19 cellular contexts compared by ENCODE assay signal in genomic region chr14:105577339-105577861, GRCh38. TPM values are rescaled to one million over a fixed set of nuclear protein-coding genes. Genes with fewer than 3 reads are reported as not detected.
A peak's percentile ranks its signal among the peaks of the same experiment; 100 is the strongest.
DNase-seq lines count a peak whose midpoint lies in the region; ATAC-seq and TF ChIP-seq lines count a peak whose summit lies in the region.
"Had no signal": no experiment of that assay in that cellular context is flagged by ENCODE, and none has a peak within 500 bp of the region (broad histone marks: within the 10 kb centered on the region; RNA-seq: fewer than 3 reads in every experiment).

No MANE protein-coding gene starts in this region.

- peaks cover 70% of the 10 kb centered on the region for H3K4me1 ChIP-seq in OCI-LY1 (ENCODE audit: insufficient read depth, low read length, severe bottlenecking)
- H3K4me1 ChIP-seq: breast epithelium, upper lobe of left lung had no signal

- H3K27ac Mint-ChIP-seq in activated T-cell treated with anti-CD3 and anti-CD28 coated beads, Interleukin-2, amount 50 U/mL, for 24 hours = no peak overlapping the region
- H3K27ac Mint-ChIP-seq in endothelial cell (ENCODE audit: unreplicated experiment) = peak overlapping the region; percentile 32
- peak overlapping the region; percentile 97 for H3K27ac Mint-ChIP-seq in stimulated activated naive B cell treated with anti-CD40 and anti-IgM and Interleukin-4, amounts not matched to agents 10 μg/mL and 1 μg/mL and 100 μg/mL, for 72 hours
- peak overlapping the region in 1 of 2 donors; percentile 71 for H3K27ac Mint-ChIP-seq in T-cell

- no peaks in the 10 kb centered on the region for H3K36me3 Mint-ChIP-seq in activated T-cell treated with anti-CD3 and anti-CD28 coated beads, Interleukin-2, amount 50 U/mL, for 24 hours (ENCODE audit: low read depth)
- H3K36me3 Mint-ChIP-seq in activated T-cell treated with anti-CD3 and anti-CD28 coated beads, Interleukin-2, amount 50 U/mL, for 4 hours (ENCODE audit: insufficient read depth) = no peaks in the 10 kb centered on the region
- H3K36me3 Mint-ChIP-seq in endothelial cell (ENCODE audit: low read depth, unreplicated experiment) (peaks cover 40% of the 10 kb centered on the region), T-cell (no peaks in the 10 kb centered on the region)
- H3K36me3 Mint-ChIP-seq in stimulated activated naive B cell treated with anti-CD40 and anti-IgM and Interleukin-4, amounts not matched to agents 10 μg/mL and 1 μg/mL and 100 μg/mL, for 72 hours = peaks cover 13 to 18% of the 10 kb centered on the region in 2 donors
- H3K36me3 Mint-ChIP-seq: CD4-positive, CD25-positive, alpha-beta regulatory T cell had no signal

- peak overlapping the region; percentile 96 for H3K27ac ChIP-seq in OCI-LY1 (ENCODE audit: low read depth, low read length, poor library complexity, severe bottlenecking)
- H3K27ac ChIP-seq: breast epithelium, upper lobe of left lung had no signal

- peak; percentile 22 for DNase-seq in activated T-cell treated with anti-CD3 and anti-CD28 coated beads, Interleukin-2, amount 50 U/mL, for 24 hours
- DNase-seq in activated T-cell treated with anti-CD3 and anti-CD28 coated beads, Interleukin-2, amount 50 U/mL, for 4 hours = no peak
- DNase-seq in endothelial cell (ENCODE audit: low spot score) (no peak), T-cell (no peak), DMS153 (lab: John Stamatoyannopoulos, UW) (no peak), CD1c-positive myeloid dendritic cell (ENCODE audit: extremely low spot score) (no peak)
- no peak for DNase-seq in stimulated activated naive B cell treated with anti-CD40 and anti-IgM and Interleukin-4, amounts not matched to agents 10 μg/mL and 1 μg/mL and 100 μg/mL, for 72 hours
- DNase-seq: activated CD4-positive, CD25-positive, alpha-beta regulatory T cell; activated naive CD4-positive, alpha-beta T cell treated with anti-CD3 and anti-CD28 coated beads, Interleukin-2, amount 50 U/mL, for 16 hours; DND-41; effector CD8-positive, alpha-beta T cell; NCI-H1694; NCI-H510A had no signal

- no peaks in the 10 kb centered on the region for H3K27me3 Mint-ChIP-seq in activated T-cell treated with anti-CD3 and anti-CD28 coated beads, Interleukin-2, amount 50 U/mL, for 24 hours
- H3K27me3 Mint-ChIP-seq in activated T-cell treated with anti-CD3 and anti-CD28 coated beads, Interleukin-2, amount 50 U/mL, for 4 hours (ENCODE audit: low read depth) = peaks cover 2% of the 10 kb centered on the region
- H3K27me3 Mint-ChIP-seq in endothelial cell (ENCODE audit: unreplicated experiment) = peaks cover 35% of the 10 kb centered on the region
- no peaks in the 10 kb centered on the region for H3K27me3 Mint-ChIP-seq in stimulated activated naive B cell treated with anti-CD40 and anti-IgM and Interleukin-4, amounts not matched to agents 10 μg/mL and 1 μg/mL and 100 μg/mL, for 72 hours
- H3K27me3 Mint-ChIP-seq in T-cell = peaks cover 4 to 5% of the 10 kb centered on the region in 2 donors

- CTCF ChIA-PET in T-cell (lab: Charles Lee) = no interaction called here

- TF ChIP-seq CTCF in OCI-LY1 (IDR thresholded peaks at IDR 0.05; ENCODE audit: low read length) = no peak
- TF ChIP-seq CTCF in endothelial cell (IDR thresholded peaks at IDR 0.05; ENCODE audit: unreplicated experiment) = no peak

- H3K27me3 ChIP-seq in OCI-LY1 (ENCODE audit: insufficient read depth, low read length) = no peaks in the 10 kb centered on the region
- H3K27me3 ChIP-seq: upper lobe of left lung had no signal

- H3K4me1 Mint-ChIP-seq in activated T-cell treated with anti-CD3 and anti-CD28 coated beads, Interleukin-2, amount 50 U/mL, for 24 hours (ENCODE audit: low read depth) = no peaks in the 10 kb centered on the region
- peaks cover 10% of the 10 kb centered on the region for H3K4me1 Mint-ChIP-seq in activated T-cell treated with anti-CD3 and anti-CD28 coated beads, Interleukin-2, amount 50 U/mL, for 4 hours (ENCODE audit: low read depth)
- H3K4me1 Mint-ChIP-seq in endothelial cell (ENCODE audit: unreplicated experiment) (peaks cover 3% of the 10 kb centered on the region), T-cell (peaks cover 0 to 20% (median 19%) of the 10 kb centered on the region in 3 donors)
- peaks cover 47 to 63% of the 10 kb centered on the region in 2 donors for H3K4me1 Mint-ChIP-seq in stimulated activated naive B cell treated with anti-CD40 and anti-IgM and Interleukin-4, amounts not matched to agents 10 μg/mL and 1 μg/mL and 100 μg/mL, for 72 hours

- peak overlapping the region; percentile 80 for H3K9ac ChIP-seq in OCI-LY1 (ENCODE audit: low read length)

- no peaks in the 10 kb centered on the region for H3K9me3 ChIP-seq in OCI-LY1 (ENCODE audit: low read length)
- H3K9me3 ChIP-seq: breast epithelium, mucosa of descending colon, upper lobe of left lung had no signal

- H3K9me3 Mint-ChIP-seq in activated T-cell treated with anti-CD3 and anti-CD28 coated beads, Interleukin-2, amount 50 U/mL, for 24 hours = no peaks in the 10 kb centered on the region
- no peaks in the 10 kb centered on the region for H3K9me3 Mint-ChIP-seq in activated T-cell treated with anti-CD3 and anti-CD28 coated beads, Interleukin-2, amount 50 U/mL, for 4 hours
- H3K9me3 Mint-ChIP-seq in endothelial cell (ENCODE audit: unreplicated experiment) (peaks cover 45% of the 10 kb centered on the region), T-cell (no peaks in the 10 kb centered on the region)
- no peaks in the 10 kb centered on the region for H3K9me3 Mint-ChIP-seq in stimulated activated naive B cell treated with anti-CD40 and anti-IgM and Interleukin-4, amounts not matched to agents 10 μg/mL and 1 μg/mL and 100 μg/mL, for 72 hours
- H3K9me3 Mint-ChIP-seq: CD4-positive, CD25-positive, alpha-beta regulatory T cell had no signal

- peak overlapping the region; percentile 44 for H3K4me2 ChIP-seq in OCI-LY1 (ENCODE audit: low read length)

- H3F3A ChIP-seq in OCI-LY1 (ENCODE audit: insufficient read depth, low read length) = no peaks in the 10 kb centered on the region

- no peak overlapping the region for H3K4me3 Mint-ChIP-seq in activated T-cell treated with anti-CD3 and anti-CD28 coated beads, Interleukin-2, amount 50 U/mL, for 24 hours
- no peak overlapping the region for H3K4me3 Mint-ChIP-seq in activated T-cell treated with anti-CD3 and anti-CD28 coated beads, Interleukin-2, amount 50 U/mL, for 4 hours
- H3K4me3 Mint-ChIP-seq in endothelial cell (ENCODE audit: unreplicated experiment) (peak overlapping the region; percentile 68), T-cell (no peak overlapping the region)
- H3K4me3 Mint-ChIP-seq in stimulated activated naive B cell treated with anti-CD40 and anti-IgM and Interleukin-4, amounts not matched to agents 10 μg/mL and 1 μg/mL and 100 μg/mL, for 72 hours = peak overlapping the region; percentile 62 to 73
- H3K4me3 Mint-ChIP-seq: CD4-positive, CD25-positive, alpha-beta regulatory T cell had no signal

- no peaks in the 10 kb centered on the region for H3K79me2 ChIP-seq in OCI-LY1 (ENCODE audit: insufficient read depth, low read length)

- H4K20me1 ChIP-seq in OCI-LY1 (ENCODE audit: insufficient read depth, low read length) = no peaks in the 10 kb centered on the region

- no peak overlapping the region for H2AFZ ChIP-seq in OCI-LY1 (ENCODE audit: low read length)

- H3K4me3 ChIP-seq in OCI-LY1 (ENCODE audit: low read depth, low read length, poor library complexity, severe bottlenecking) = no peak overlapping the region
- H3K4me3 ChIP-seq: breast epithelium, mucosa of descending colon, upper lobe of left lung had no signal

- POLR2A ChIA-PET in T-cell (lab: Charles Lee) = no interaction called here

- no peaks in the 10 kb centered on the region for H3K36me3 ChIP-seq in OCI-LY1 (ENCODE audit: insufficient read depth, low read length)
- H3K36me3 ChIP-seq: breast epithelium, upper lobe of left lung had no signal

- no peak for ATAC-seq in activated T-cell treated with anti-CD3 and anti-CD28 coated beads, Interleukin-2, amount 50 U/mL, for 4 hours
- no peak for ATAC-seq in stimulated activated naive B cell treated with anti-CD40 and anti-IgM and Interleukin-4, amounts not matched to agents 10 μg/mL and 1 μg/mL and 100 μg/mL, for 72 hours (replicated peaks)
- ATAC-seq in T-cell (replicated peaks in 1 of 4) = no peak
- ATAC-seq: mucosa of descending colon, Panc1 had no signal

- no peaks in the 10 kb centered on the region for H3K9me2 ChIP-seq in OCI-LY1 (ENCODE audit: low read depth, low read length)

RNA-seq across cellular contexts. Expression of gene TMEM121, which starts 51.0 kb away (rescaled TPM):
- 10 to 100 TPM; 14.4 to 24.6 (median 19.5) TPM for total RNA-seq in activated T-cell treated with anti-CD3 and anti-CD28 coated beads, Interleukin-2, amount 50 U/mL, for 4 hours
- total RNA-seq in endothelial cell (ENCODE audit: unreplicated experiment) (1.6 TPM), T-cell (1 to 10 TPM; 1.8 to 6.7 (median 4.0) TPM)

Comparison
In these comparisons a context has a peak if more than half of its experiments do, and no peak if none do; other contexts are left out.
1. H3K4me3 Mint-ChIP-seq: peak in endothelial cell (single experiment) and stimulated activated naive B cell treated with anti-CD40 and anti-IgM and Interleukin-4, amounts not matched to agents 10 μg/mL and 1 μg/mL and 100 μg/mL, for 72 hours (2 of 2); none in activated T-cell treated with anti-CD3 and anti-CD28 coated beads, Interleukin-2, amount 50 U/mL, for 24 hours (single experiment), activated T-cell treated with anti-CD3 and anti-CD28 coated beads, Interleukin-2, amount 50 U/mL, for 4 hours (single experiment) and T-cell (0 of 3).